In the genomic region with DNA sequence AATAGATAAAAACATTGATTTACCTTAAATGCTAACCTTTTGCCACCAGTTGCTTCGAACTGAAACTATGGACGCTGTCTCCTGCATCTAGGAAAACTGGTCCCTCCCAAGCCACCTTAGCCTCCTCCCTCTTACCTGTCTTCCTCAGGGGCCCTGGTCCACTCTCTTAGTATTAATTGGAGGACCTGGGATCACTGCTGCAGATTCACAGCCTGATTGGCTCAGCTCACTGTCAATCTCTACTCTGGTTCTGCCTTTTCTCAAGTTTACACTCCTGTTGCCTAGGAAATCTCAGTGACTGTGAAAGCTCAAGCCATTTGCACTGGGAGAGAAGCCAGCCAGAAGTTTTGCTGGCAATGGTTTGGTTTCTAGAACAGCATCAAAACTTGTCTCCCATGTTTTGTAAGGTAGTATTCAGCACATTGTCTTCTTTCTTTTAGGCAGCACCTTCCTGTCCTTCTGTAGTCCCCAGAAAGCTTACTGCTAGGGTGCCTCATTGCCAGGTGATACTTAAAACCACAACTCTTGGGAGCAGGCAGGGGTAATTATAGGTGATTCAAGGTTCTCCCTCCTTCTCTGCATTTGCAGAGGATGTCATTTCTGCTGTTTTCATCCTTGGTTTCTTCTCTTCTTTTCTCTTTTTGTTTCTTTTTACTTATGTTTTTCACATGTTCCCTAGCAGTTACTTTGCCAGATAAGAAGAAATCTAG, we compare ENCODE assay signal across 8 cellular contexts. TPM values are rescaled to one million over a fixed set of nuclear protein-coding genes. Genes with fewer than 3 reads are reported as not detected.
A peak's percentile ranks its signal among the peaks of the same experiment; 100 is the strongest.
DNase-seq lines count a peak whose midpoint lies in the region; ATAC-seq and TF ChIP-seq lines count a peak whose summit lies in the region.

A gene (minus strand): TSS at position 105 of the 710 bp plus-strand sequence. CDS start 17,502 bp downstream, outside the sequence.

- TF ChIP-seq CTCF in lung (IDR thresholded peaks at IDR 0.05; ENCODE audit: control extremely low read depth, extremely low read depth), result no peak
- TF ChIP-seq CTCF in BE2C (IDR thresholded peaks at IDR 0.05; ENCODE audit: low read depth, low read length), result no peak

- WGBS in lung, 2 donors, result 50 to 60% methylated on average over 2 of the region's 2 CpGs

- H3K9me3 ChIP-seq in lung (ENCODE audit: control insufficient read depth in 2 of 2, insufficient read depth in 1 of 2, low read length in 1 of 2) (no peaks in the 10 kb centered on the region), BE2C (no peaks in the 10 kb centered on the region)

- H3K4me1 ChIP-seq in lung (ENCODE audit: control insufficient read depth in 2 of 2, insufficient read depth in 2 of 2, low read length in 2 of 2) (no peaks in the 10 kb centered on the region), BE2C (no peaks in the 10 kb centered on the region)

- H3K27ac ChIP-seq in lung (ENCODE audit: low read depth in 1 of 2, low read length in 1 of 2), result no peak within 1 kb of the TSS

- H3K36me3 ChIP-seq in lung (ENCODE audit: control insufficient read depth in 2 of 2, insufficient read depth in 2 of 2, low read length in 2 of 2), result no peaks in the 10 kb centered on the region
- H3K36me3 ChIP-seq in BE2C, result no peaks in the 10 kb centered on the region

- no peak for ATAC-seq in lung (ENCODE audit: insufficient read depth, low FRiP score)

- H3K4me3 ChIP-seq in lung (no peak within 1 kb of the TSS), BE2C (ENCODE audit: low read depth, low read length) (no peak within 1 kb of the TSS)

- DNase-seq in COR-L47 (lab: John Stamatoyannopoulos, UW) (peak; percentile 31), LHCN-M2 (ENCODE audit: low read depth) (peak; percentile 47), T47D (ENCODE audit: low read depth in 1 of 2, low spot score in 1 of 2) (peak; percentile 76 to 99), lung (ENCODE audit: low spot score) (peak; percentile 74), middle frontal gyrus (ENCODE audit: extremely low spot score, low spot score) (no peak), amniotic stem cell (lab: John Stamatoyannopoulos, UW) (no peak), BE2C (no peak), NCI-H187 (lab: John Stamatoyannopoulos, UW) (no peak)

- no peaks in the 10 kb centered on the region for H3K27me3 ChIP-seq in lung (ENCODE audit: control insufficient read depth, insufficient read depth)
- no peaks in the 10 kb centered on the region for H3K27me3 ChIP-seq in BE2C

- in situ Hi-C loops in T47D (cut with HindIII; ENCODE audit: low pct_unique_long_range_greater_than_20kb, low sequenced_read_pairs), result no loop called here

RNA-seq across cellular contexts. Expression of the gene that starts here (rescaled TPM):
- total RNA-seq in LHCN-M2 (2014; rRNA removed) (0.26 and 0.52 TPM in 2 replicates), lung (10 to 100 TPM; 24.0 to 37.9 TPM)
- 1.3 TPM for polyA plus RNA-seq in LHCN-M2 (2012)
- polyA plus RNA-seq in lung, result 10 to 100 TPM; 15.9 to 18.4 TPM
- polyA plus RNA-seq in BE2C (2012; ENCODE audit: insufficient read depth, insufficient read length, low read depth), result not detected

Comparison
In these comparisons a context has a peak if more than half of its experiments do, and no peak if none do; other contexts are left out.
1. RNA of the gene that starts here (total RNA-seq): 24.0 to 37.9 TPM in lung; 0.26 to 0.52 TPM in LHCN-M2; every median in the first group is over 10 times any median in the second.
2. DNase-seq: peak in COR-L47 (single experiment), LHCN-M2 (single experiment), T47D (2 of 2) and lung (single experiment); none in middle frontal gyrus (single experiment), amniotic stem cell (single experiment), BE2C (single experiment) and NCI-H187 (0 of 2).